In genomic region chr1:108553910-108554309, GRCh38 we compare ENCODE assay signal across 21 cellular contexts.
"Had no signal": no experiment of that assay in that cellular context is flagged by ENCODE, and none has a peak within 500 bp of the region (broad histone marks: within the 10 kb centered on the region; RNA-seq: fewer than 3 reads in every experiment).

No MANE protein-coding gene starts in this region.

- DNase-seq: IMR-90, Kasumi-1, MM.1S, NCI-H1092 treated with DMSO at 0.1 percent for 48 hours, NCI-H1436, NCI-H187, NCI-H2029, NCI-H2081 treated with DMSO at 0.1 percent for 48 hours, NCI-H2171, NCI-H226, NCI-H446, NCI-H510A, NCI-H524 treated with DMSO at 0.1 percent for 48 hours, NCI-H69, NCI-H774, Right ventricle myocardium superior, RPMI8226, SJCRH30, T-helper 1 cell had no signal

- H3K4me3 ChIP-seq: SJCRH30 had no signal

- ATAC-seq: HepG2, SK-N-SH treated with all-trans-retinoic acid at 6 μM for 48 hours had no signal
